ENCODE assay signal across 11 cellular contexts in the genomic region with DNA sequence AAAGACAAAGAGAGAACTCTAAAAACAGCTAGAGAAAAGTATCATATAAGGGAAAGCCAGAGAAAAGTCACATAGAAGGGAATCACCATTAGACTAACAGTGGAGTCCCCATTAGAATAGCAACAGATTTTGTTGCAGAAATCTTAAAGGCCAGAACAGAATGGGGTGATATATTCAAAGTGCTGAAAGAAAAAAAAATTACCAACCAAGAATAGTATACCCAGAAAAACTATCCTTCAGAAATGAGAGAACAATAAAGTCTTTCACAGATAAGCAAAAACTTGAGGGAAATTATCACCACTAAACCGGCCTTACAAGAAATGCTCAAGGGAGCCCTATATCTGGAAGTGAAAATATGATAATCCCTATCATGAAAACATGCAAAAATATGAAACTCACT.
"Had no signal": no experiment of that assay in that cellular context is flagged by ENCODE, and none has a peak within 500 bp of the region (broad histone marks: within the 10 kb centered on the region; RNA-seq: fewer than 3 reads in every experiment).

No MANE protein-coding gene starts in this region.

- ATAC-seq: GM23338, HCT116 had no signal

- H3K27ac ChIP-seq: GM23248 had no signal

- H3K4me1 ChIP-seq: HAP-1 had no signal

- H3K36me3 ChIP-seq: HAP-1 had no signal

- H3K4me2 ChIP-seq: GM23338 had no signal

- DNase-seq: GM23248, GOT3, H7, H9, HCEC 1CT, HFFc6 had no signal

- FAIRE-seq: H1, H54 had no signal

- H3K4me3 ChIP-seq: GM23248, GM23338, HAP-1 had no signal
